16 cellular contexts compared by ENCODE assay signal in genomic region chr2:150663143-150663542, GRCh38.
DNase-seq lines count a peak whose midpoint lies in the region; ATAC-seq, FAIRE-seq and TF ChIP-seq lines count a peak whose summit lies in the region.
"Had no signal": no experiment of that assay in that cellular context is flagged by ENCODE, and none has a peak within 500 bp of the region (broad histone marks: within the 10 kb centered on the region; RNA-seq: fewer than 3 reads in every experiment).

No MANE protein-coding gene starts in this region.

- no peaks in the 10 kb centered on the region for H3K36me3 ChIP-seq in astrocyte (ENCODE audit: insufficient read depth, low read length)
- H3K36me3 ChIP-seq: BLaER1, vagina had no signal

- H3K4me1 ChIP-seq in astrocyte (ENCODE audit: insufficient read depth, low read length) = peaks cover 13% of the 10 kb centered on the region
- peaks cover 13% of the 10 kb centered on the region for H3K4me1 ChIP-seq in foreskin keratinocyte
- H3K4me1 ChIP-seq: BLaER1, vagina had no signal

- peaks cover 17% of the 10 kb centered on the region for H3K9me3 Mint-ChIP-seq in astrocyte (ENCODE audit: unreplicated experiment)
- peaks cover 48% of the 10 kb centered on the region for H3K9me3 Mint-ChIP-seq in nephron progenitor cell

- H3K4me1 Mint-ChIP-seq in astrocyte (ENCODE audit: low read depth, unreplicated experiment) (peaks cover 9% of the 10 kb centered on the region), nephron progenitor cell (no peaks in the 10 kb centered on the region)

- TF ChIP-seq CTCF in astrocyte (IDR thresholded peaks at IDR 0.05; ENCODE audit: insufficient read depth, low read depth, low read length) = no peak
- TF ChIP-seq CTCF in foreskin keratinocyte (conservative IDR thresholded peaks at IDR 0.05) = no peak
- no peak for TF ChIP-seq CTCF in nephron progenitor cell (IDR thresholded peaks at IDR 0.05)

- peak overlapping the region; percentile 54 for H3K4me2 ChIP-seq in astrocyte (ENCODE audit: low read length)
- H3K4me2 ChIP-seq: BLaER1 had no signal

- FAIRE-seq in astrocyte (lab: Jason Lieb, UNC) = peak; percentile 86

- H3K36me3 Mint-ChIP-seq in astrocyte (ENCODE audit: low read depth, unreplicated experiment) (no peaks in the 10 kb centered on the region), nephron progenitor cell (ENCODE audit: low read depth) (peaks cover 17% of the 10 kb centered on the region)

- no peaks in the 10 kb centered on the region for H4K20me1 ChIP-seq in astrocyte (ENCODE audit: insufficient read depth, low read length)
- H4K20me1 ChIP-seq: BLaER1 had no signal

- H3K27ac Mint-ChIP-seq in astrocyte (ENCODE audit: unreplicated experiment) (peak overlapping the region; percentile 84), nephron progenitor cell (no peak overlapping the region)

- peak overlapping the region; percentile 83 for H3K27ac ChIP-seq in astrocyte (ENCODE audit: low read depth, low read length)
- H3K27ac ChIP-seq in foreskin keratinocyte = peak overlapping the region; percentile 79
- H3K27ac ChIP-seq: BLaER1, vagina had no signal

- H2AFZ ChIP-seq in astrocyte (ENCODE audit: low read depth, low read length) = peak overlapping the region; percentile 12

- H3K27me3 ChIP-seq in astrocyte (ENCODE audit: insufficient read depth, low read length) = no peaks in the 10 kb centered on the region
- H3K27me3 ChIP-seq in foreskin keratinocyte = no peaks in the 10 kb centered on the region
- H3K27me3 ChIP-seq: BLaER1, vagina had no signal

- no peak overlapping the region for H3K4me3 ChIP-seq in astrocyte (ENCODE audit: insufficient read depth, low read depth, low read length)
- H3K4me3 ChIP-seq: BLaER1, lung, vagina had no signal

- peak; percentile 88 for DNase-seq in AG08395 (ENCODE audit: low spot score)
- peak; percentile 77 for DNase-seq in HS-27A (ENCODE audit: low read depth)
- peak; percentile 87 for DNase-seq in astrocyte (ENCODE audit: low read depth)
- DNase-seq in foreskin keratinocyte = peak; percentile 65 to 84
- no peak for DNase-seq in NCI-H2107 treated with DMSO at 0.1 percent for 48 hours (lab: John Stamatoyannopoulos, UW; ENCODE audit: unreplicated experiment)
- DNase-seq in nephron progenitor cell = no peak
- no peak for DNase-seq in activated CD8-positive, alpha-beta memory T cell treated with anti-CD3 and anti-CD28 coated beads, Interleukin-2, amount 50 U/mL, for 48 hours
- DNase-seq: hypothalamus, KBM-7, NCI-H2029, NCI-H774, occipital lobe had no signal

- H3K79me2 ChIP-seq in astrocyte (ENCODE audit: insufficient read depth, low read length) = no peaks in the 10 kb centered on the region

- H3K4me3 Mint-ChIP-seq in astrocyte (ENCODE audit: unreplicated experiment) (no peak overlapping the region), nephron progenitor cell (no peak overlapping the region)

- no peaks in the 10 kb centered on the region for H3K9me3 ChIP-seq in astrocyte (ENCODE audit: insufficient read depth, low read depth, low read length)
- H3K9me3 ChIP-seq: vagina had no signal

- ATAC-seq in foreskin keratinocyte (peak; percentile 95), HG03196 (IDR thresholded peaks at IDR 0.05; ENCODE audit: unreplicated experiment) (no peak)

- H3K9ac ChIP-seq in astrocyte (ENCODE audit: low read length) = no peak overlapping the region
- H3K9ac ChIP-seq: BLaER1 had no signal

- no peaks in the 10 kb centered on the region for H3K27me3 Mint-ChIP-seq in astrocyte (ENCODE audit: low read depth, unreplicated experiment)
- peaks cover 3% of the 10 kb centered on the region for H3K27me3 Mint-ChIP-seq in nephron progenitor cell (ENCODE audit: low read depth, poor library complexity)

Comparison
In these comparisons a context has a peak if more than half of its experiments do, and no peak if none do; other contexts are left out.
1. DNase-seq: peak in AG08395 (single experiment), HS-27A (single experiment), astrocyte (single experiment) and foreskin keratinocyte (2 of 2); none in NCI-H2107 treated with DMSO at 0.1 percent for 48 hours (single experiment), nephron progenitor cell (single experiment) and activated CD8-positive, alpha-beta memory T cell treated with anti-CD3 and anti-CD28 coated beads, Interleukin-2, amount 50 U/mL, for 48 hours (single experiment).